11 cellular contexts compared by ENCODE assay signal in the genomic region with DNA sequence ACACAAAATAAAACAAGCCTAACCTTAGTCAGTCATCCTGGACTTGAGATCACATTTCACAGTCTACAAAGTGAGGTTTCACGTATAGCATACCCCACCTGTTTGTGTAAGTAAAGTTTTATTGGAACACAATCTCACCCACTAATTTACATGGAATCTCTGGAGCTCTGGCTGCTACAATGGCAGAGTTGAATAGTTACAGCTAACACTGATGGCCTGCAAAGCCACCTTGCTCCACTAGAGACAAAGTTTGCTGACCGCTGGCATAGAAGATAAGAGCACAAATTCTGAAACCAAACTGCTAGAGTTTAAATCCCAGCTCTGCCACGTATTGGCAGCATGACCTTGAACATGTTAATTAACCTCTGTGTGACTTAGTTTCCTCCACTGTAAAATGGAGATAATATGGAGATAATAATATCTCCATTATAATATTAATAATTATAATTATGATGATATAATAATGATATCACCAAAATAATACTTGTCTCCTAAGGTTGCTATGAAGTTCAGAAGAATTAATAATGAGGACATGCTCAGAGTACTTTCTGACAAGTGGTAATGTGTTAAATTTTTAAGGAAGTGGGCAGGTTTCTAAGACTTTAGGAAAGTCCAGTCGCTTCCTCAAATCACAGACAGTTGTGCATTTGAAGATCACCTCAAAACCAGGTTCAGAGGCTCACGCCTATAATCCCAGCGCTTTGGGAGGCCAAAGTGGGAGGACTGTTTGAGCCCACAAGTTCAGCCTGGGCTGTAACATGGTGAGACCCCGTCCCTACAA.
DNase-seq lines count a peak whose midpoint lies in the region; ATAC-seq and TF ChIP-seq lines count a peak whose summit lies in the region.
"Had no signal": no experiment of that assay in that cellular context is flagged by ENCODE, and none has a peak within 500 bp of the region (broad histone marks: within the 10 kb centered on the region; RNA-seq: fewer than 3 reads in every experiment).

No MANE protein-coding gene starts in this region.

- POLR2A ChIA-PET in activated B cell treated with CpG ODN at 0.5 μM for 24 hours (lab: Charles Lee), result interaction anchor here (0.7 kb wide), 1 partner anchor 24 kb away, joined by 5 read pairs; no protein-coding TSS in a partner anchor
- POLR2A ChIA-PET in activated CD4-positive, alpha-beta T cell treated with anti-CD3 and anti-CD28 coated beads for 36 hours (lab: Charles Lee), result no interaction called here

- DNase-seq in AG10803 (ENCODE audit: low read depth), result no peak
- peak; percentile 30 for DNase-seq in HuH-7 (ENCODE audit: low spot score)
- no peak for DNase-seq in activated B cell treated with CpG ODN at 0.5 μM for 24 hours
- no peak for DNase-seq in kidney epithelial cell (ENCODE audit: low read depth)
- no peak for DNase-seq in OCI-M2 (lab: John Stamatoyannopoulos, UW; ENCODE audit: unreplicated experiment)
- DNase-seq in HK-2 (ENCODE audit: unreplicated experiment), result no peak
- no peak for DNase-seq in activated CD4-positive, alpha-beta T cell treated with anti-CD3 and anti-CD28 coated beads for 36 hours
- DNase-seq: kidney glomerular epithelial cell, NCI-H1417 treated with DMSO at 0.1 percent for 48 hours had no signal

- H3K27me3 ChIP-seq in kidney epithelial cell (ENCODE audit: control insufficient read depth, insufficient read depth, low read length), result no peaks in the 10 kb centered on the region
- H3K27me3 ChIP-seq: SJSA1 had no signal

- peaks cover 42% of the 10 kb centered on the region for H3K4me1 Mint-ChIP-seq in activated B cell treated with CpG ODN at 0.5 μM for 24 hours
- H3K4me1 Mint-ChIP-seq in activated CD4-positive, alpha-beta T cell treated with anti-CD3 and anti-CD28 coated beads for 36 hours, result peaks cover 30% of the 10 kb centered on the region

- H3K36me3 ChIP-seq in kidney epithelial cell (ENCODE audit: control insufficient read depth, insufficient read depth, low read length), result no peaks in the 10 kb centered on the region
- H3K36me3 ChIP-seq: SJSA1 had no signal

- peak; percentile 34 for ATAC-seq in activated B cell treated with CpG ODN at 0.5 μM for 24 hours (ENCODE audit: low read depth)
- no peak for ATAC-seq in activated CD4-positive, alpha-beta T cell treated with anti-CD3 and anti-CD28 coated beads for 36 hours
- no peak for ATAC-seq in HG03520 (IDR thresholded peaks at IDR 0.05; ENCODE audit: unreplicated experiment)

- intact Hi-C loops in activated B cell treated with CpG ODN at 0.5 μM for 24 hours (cut with micrococcal nuclease), result loop anchor here (5.0 to 10.0 kb wide), 3 partner anchors 79 to 209 kb away; a partner anchor contains a TSS
- intact Hi-C loops in activated CD4-positive, alpha-beta T cell treated with anti-CD3 and anti-CD28 coated beads for 36 hours (cut with DNase I, micrococcal nuclease), result loop anchor here in 1 of 2 experiments (5.0 kb wide), 1 partner anchor 179 kb away; no protein-coding TSS in a partner anchor

- CTCF ChIA-PET in activated B cell treated with CpG ODN at 0.5 μM for 24 hours (lab: Charles Lee), result no interaction called here
- CTCF ChIA-PET in activated CD4-positive, alpha-beta T cell treated with anti-CD3 and anti-CD28 coated beads for 36 hours (lab: Charles Lee), result interaction anchor here (1.1 kb wide), 1 partner anchor 22 kb away, joined by 3 read pairs; no protein-coding TSS in a partner anchor

- H3K4me3 Mint-ChIP-seq in activated B cell treated with CpG ODN at 0.5 μM for 24 hours, result no peak overlapping the region
- H3K4me3 Mint-ChIP-seq in activated CD4-positive, alpha-beta T cell treated with anti-CD3 and anti-CD28 coated beads for 36 hours, result no peak overlapping the region

- TF ChIP-seq CTCF in AG10803 (conservative IDR thresholded peaks at IDR 0.05; ENCODE audit: low read length), result peak; percentile 49
- TF ChIP-seq CTCF in activated B cell treated with CpG ODN at 0.5 μM for 24 hours (IDR thresholded peaks at IDR 0.05), result no peak
- TF ChIP-seq CTCF in kidney epithelial cell (IDR thresholded peaks at IDR 0.05; ENCODE audit: insufficient read depth, low read length, poor library complexity, severe bottlenecking), result peak; percentile 46

- H3K27me3 Mint-ChIP-seq in activated B cell treated with CpG ODN at 0.5 μM for 24 hours, result no peaks in the 10 kb centered on the region
- H3K27me3 Mint-ChIP-seq in activated CD4-positive, alpha-beta T cell treated with anti-CD3 and anti-CD28 coated beads for 36 hours, result peaks cover 8% of the 10 kb centered on the region

- no peak overlapping the region for H3K27ac Mint-ChIP-seq in activated B cell treated with CpG ODN at 0.5 μM for 24 hours
- no peak overlapping the region for H3K27ac Mint-ChIP-seq in activated CD4-positive, alpha-beta T cell treated with anti-CD3 and anti-CD28 coated beads for 36 hours

- H3K4me3 ChIP-seq in AG10803 (ENCODE audit: low read length) (no peak overlapping the region), kidney epithelial cell (ENCODE audit: low read depth, low read length) (no peak overlapping the region)
- H3K4me3 ChIP-seq: SJSA1 had no signal

- H3K9me3 Mint-ChIP-seq in activated B cell treated with CpG ODN at 0.5 μM for 24 hours, result no peaks in the 10 kb centered on the region
- H3K9me3 Mint-ChIP-seq in activated CD4-positive, alpha-beta T cell treated with anti-CD3 and anti-CD28 coated beads for 36 hours (ENCODE audit: low read depth), result no peaks in the 10 kb centered on the region

- H3K36me3 Mint-ChIP-seq in activated B cell treated with CpG ODN at 0.5 μM for 24 hours (ENCODE audit: low read depth), result no peaks in the 10 kb centered on the region
- H3K36me3 Mint-ChIP-seq in activated CD4-positive, alpha-beta T cell treated with anti-CD3 and anti-CD28 coated beads for 36 hours (ENCODE audit: low read depth), result no peaks in the 10 kb centered on the region
